8 cellular contexts compared by ENCODE assay signal in genomic region chr15:64209680-64210334, GRCh38. TPM values are rescaled to one million over a fixed set of nuclear protein-coding genes. Genes with fewer than 3 reads are reported as not detected.
DNase-seq lines count a peak whose midpoint lies in the region; ATAC-seq lines count a peak whose summit lies in the region.

No MANE protein-coding gene starts in this region.

- H3K27ac Mint-ChIP-seq in activated CD4-positive, alpha-beta T cell treated with anti-CD3 and anti-CD28 coated beads, Interleukin-2, amount 10 ng/mL, durations not matched to agents 7 days and 5 days, result no peak overlapping the region
- no peak overlapping the region for H3K27ac Mint-ChIP-seq in activated naive CD8-positive, alpha-beta T cell treated with anti-CD3 and anti-CD28 coated beads, Interleukin-2, amount 50 U/mL, for 24 hours

- POLR2A ChIA-PET in activated CD4-positive, alpha-beta T cell treated with anti-CD3 and anti-CD28 coated beads, Interleukin-2, amount 10 ng/mL, durations not matched to agents 7 days and 5 days (lab: Charles Lee), result no interaction called here

- peaks cover under 1% of the 10 kb centered on the region for H3K36me3 Mint-ChIP-seq in activated CD4-positive, alpha-beta T cell treated with anti-CD3 and anti-CD28 coated beads, Interleukin-2, amount 10 ng/mL, durations not matched to agents 7 days and 5 days (ENCODE audit: low read depth)
- H3K36me3 Mint-ChIP-seq in activated naive CD8-positive, alpha-beta T cell treated with anti-CD3 and anti-CD28 coated beads, Interleukin-2, amount 50 U/mL, for 24 hours (ENCODE audit: low read depth), result peaks cover 19% of the 10 kb centered on the region

- peaks cover 12% of the 10 kb centered on the region for H3K4me1 Mint-ChIP-seq in activated CD4-positive, alpha-beta T cell treated with anti-CD3 and anti-CD28 coated beads, Interleukin-2, amount 10 ng/mL, durations not matched to agents 7 days and 5 days
- peaks cover 7% of the 10 kb centered on the region for H3K4me1 Mint-ChIP-seq in activated naive CD8-positive, alpha-beta T cell treated with anti-CD3 and anti-CD28 coated beads, Interleukin-2, amount 50 U/mL, for 24 hours

- peak; percentile 11 for DNase-seq in activated CD4-positive, alpha-beta T cell treated with anti-CD3 and anti-CD28 coated beads, Interleukin-2, amount 10 ng/mL, durations not matched to agents 7 days and 5 days
- no peak for DNase-seq in activated CD4-positive, alpha-beta T cell treated with anti-CD3 and anti-CD28 coated beads for 48 hours
- DNase-seq in NCI-H1105 (lab: John Stamatoyannopoulos, UW) (peak; percentile 40), left kidney (ENCODE audit: low read depth, low spot score) (peak; percentile 46), medulla oblongata (ENCODE audit: extremely low spot score) (no peak)
- no peak for DNase-seq in activated naive CD8-positive, alpha-beta T cell treated with anti-CD3 and anti-CD28 coated beads, Interleukin-2, amount 50 U/mL, for 24 hours

- H3K4me3 Mint-ChIP-seq in activated CD4-positive, alpha-beta T cell treated with anti-CD3 and anti-CD28 coated beads, Interleukin-2, amount 10 ng/mL, durations not matched to agents 7 days and 5 days, result no peak overlapping the region
- H3K4me3 Mint-ChIP-seq in activated naive CD8-positive, alpha-beta T cell treated with anti-CD3 and anti-CD28 coated beads, Interleukin-2, amount 50 U/mL, for 24 hours, result no peak overlapping the region

- ATAC-seq in activated naive CD8-positive, alpha-beta T cell treated with anti-CD3 and anti-CD28 coated beads, Interleukin-2, amount 50 U/mL, for 24 hours, result peak; percentile 40
- ATAC-seq in HG02798 (IDR thresholded peaks at IDR 0.05; ENCODE audit: poor library complexity, unreplicated experiment), result no peak
- no peak for ATAC-seq in HG03442 (IDR thresholded peaks at IDR 0.05; ENCODE audit: unreplicated experiment)

- no peaks in the 10 kb centered on the region for H3K27me3 Mint-ChIP-seq in activated CD4-positive, alpha-beta T cell treated with anti-CD3 and anti-CD28 coated beads, Interleukin-2, amount 10 ng/mL, durations not matched to agents 7 days and 5 days
- H3K27me3 Mint-ChIP-seq in activated naive CD8-positive, alpha-beta T cell treated with anti-CD3 and anti-CD28 coated beads, Interleukin-2, amount 50 U/mL, for 24 hours, result no peaks in the 10 kb centered on the region

- no peaks in the 10 kb centered on the region for H3K9me3 Mint-ChIP-seq in activated CD4-positive, alpha-beta T cell treated with anti-CD3 and anti-CD28 coated beads, Interleukin-2, amount 10 ng/mL, durations not matched to agents 7 days and 5 days
- no peaks in the 10 kb centered on the region for H3K9me3 Mint-ChIP-seq in activated naive CD8-positive, alpha-beta T cell treated with anti-CD3 and anti-CD28 coated beads, Interleukin-2, amount 50 U/mL, for 24 hours

- CTCF ChIA-PET in activated CD4-positive, alpha-beta T cell treated with anti-CD3 and anti-CD28 coated beads, Interleukin-2, amount 10 ng/mL, durations not matched to agents 7 days and 5 days (lab: Charles Lee), result interaction anchor here (2.6 kb wide), 1 partner anchor 21 kb away, joined by 11 read pairs; no protein-coding TSS in a partner anchor

RNA-seq across cellular contexts. Expression of gene PPIB, which starts 47.0 kb away (rescaled TPM):
- 100 to 1,000 TPM; 347 to 380 TPM for total RNA-seq in activated CD4-positive, alpha-beta T cell treated with anti-CD3 and anti-CD28 coated beads, Interleukin-2, amount 10 ng/mL, durations not matched to agents 7 days and 5 days

RNA-seq across cellular contexts. Expression of gene SNX22, which starts 58.3 kb away (rescaled TPM):
- under 1 TPM; 0.50 to 0.60 TPM for total RNA-seq in activated CD4-positive, alpha-beta T cell treated with anti-CD3 and anti-CD28 coated beads, Interleukin-2, amount 10 ng/mL, durations not matched to agents 7 days and 5 days

Comparison
In these comparisons a context has a peak if more than half of its experiments do, and no peak if none do; other contexts are left out.
1. DNase-seq: peak in activated CD4-positive, alpha-beta T cell treated with anti-CD3 and anti-CD28 coated beads, Interleukin-2, amount 10 ng/mL, durations not matched to agents 7 days and 5 days (single experiment), NCI-H1105 (single experiment) and left kidney (single experiment); none in activated CD4-positive, alpha-beta T cell treated with anti-CD3 and anti-CD28 coated beads for 48 hours (single experiment), activated naive CD8-positive, alpha-beta T cell treated with anti-CD3 and anti-CD28 coated beads, Interleukin-2, amount 50 U/mL, for 24 hours (single experiment) and medulla oblongata (single experiment).